ENCODE assay signal across 17 cellular contexts in genomic region chr2:174074831-174075230, GRCh38.
DNase-seq lines count a peak whose midpoint lies in the region; ATAC-seq, FAIRE-seq and TF ChIP-seq lines count a peak whose summit lies in the region.
"Had no signal": no experiment of that assay in that cellular context is flagged by ENCODE, and none has a peak within 500 bp of the region (broad histone marks: within the 10 kb centered on the region; RNA-seq: fewer than 3 reads in every experiment).

No MANE protein-coding gene starts in this region.

- no peak for DNase-seq in A673 (ENCODE audit: low spot score)
- DNase-seq in Calu3: no peak
- peak; percentile 9 for DNase-seq in OCI-M1 (lab: John Stamatoyannopoulos, UW)
- peak; percentile 51 to 84 (median 60) for DNase-seq in K562 (ENCODE audit: extremely low read depth in 1 of 4, low spot score in 3 of 4)
- DNase-seq in H54 (ENCODE audit: insufficient read length, low spot score): no peak
- DNase-seq in stimulated activated naive CD8-positive, alpha-beta T cell treated with anti-CD3 and anti-CD28 coated beads, Interleukin-15, Interleukin-2, amounts not matched to agents 100 U/mL and 50 U/mL, for 24 hours: no peak
- DNase-seq: COR-L47, DMS53, H7, KG1, NCI-H2029, NCI-H510A, SHP77 treated with DMSO at 0.1 percent for 48 hours, T-helper 1 cell had no signal

- WGBS in K562 (ENCODE audit: insufficient coverage, low coverage, missing lambda C conversion rate): 42% methylated on average over 4 of the region's 4 CpGs

- H3K27me3 ChIP-seq in A673 (replicated peaks; ENCODE audit: insufficient read depth, low read depth, low read length, poor library complexity) (no peaks in the 10 kb centered on the region), K562 (ENCODE audit: control insufficient read depth in 2 of 2, insufficient read depth in 2 of 2, low read length in 2 of 2) (no peaks in the 10 kb centered on the region)

- peak; percentile 91 for FAIRE-seq in K562 (lab: Jason Lieb, UNC)
- FAIRE-seq in H54 (lab: Jason Lieb, UNC): no peak
- FAIRE-seq: HTR-8/SVneo had no signal

- H3K79me2 ChIP-seq in K562 (ENCODE audit: control insufficient read depth, insufficient read depth, low read length): no peaks in the 10 kb centered on the region

- no peak overlapping the region for H3K27ac ChIP-seq in A673 (ENCODE audit: low read depth, low read length, poor library complexity, severe bottlenecking)
- H3K27ac ChIP-seq in K562 (ENCODE audit: extremely low read depth, low read depth, low read length): no peak overlapping the region

- no peaks in the 10 kb centered on the region for H3K36me3 ChIP-seq in A673 (ENCODE audit: insufficient read depth, low read length, poor library complexity, severe bottlenecking)
- H3K36me3 ChIP-seq in K562 (ENCODE audit: control insufficient read depth, insufficient read depth, low read length): peaks cover 30% of the 10 kb centered on the region; the same call in 2 of the 3 replicates

- peaks cover 5% of the 10 kb centered on the region for H3K36me3 Mint-ChIP-seq in Calu3 (ENCODE audit: insufficient read depth, unreplicated experiment)

- H2AFZ ChIP-seq in K562 (ENCODE audit: low read depth, low read length): no peak overlapping the region

- in situ Hi-C loops in K562 (cut with MboI): no loop called here

- no peaks in the 10 kb centered on the region for H3K27me3 Mint-ChIP-seq in Calu3 (ENCODE audit: unreplicated experiment)

- H3K4me3 Mint-ChIP-seq in Calu3 (ENCODE audit: low read depth, unreplicated experiment): no peak overlapping the region

- no peaks in the 10 kb centered on the region for H3K9me3 Mint-ChIP-seq in Calu3 (ENCODE audit: low read depth, unreplicated experiment)

- H3K4me1 Mint-ChIP-seq in Calu3 (ENCODE audit: low read depth, unreplicated experiment): no peaks in the 10 kb centered on the region

- no peaks in the 10 kb centered on the region for H4K20me1 ChIP-seq in K562 (replicated peaks; ENCODE audit: control insufficient read depth, insufficient read depth, low read length)

- TF ChIP-seq CTCF in A673 (conservative IDR thresholded peaks at IDR 0.05; ENCODE audit: low read depth, low read length): no peak
- no peak for TF ChIP-seq CTCF in Calu3 (IDR thresholded peaks at IDR 0.05; ENCODE audit: unreplicated experiment)
- peak in 1 of 3 experiments; percentile 25; a peak in 2 of 6 replicates for TF ChIP-seq CTCF in K562 (IDR thresholded peaks at IDR 0.05 in 2 of 3, conservative IDR thresholded peaks at IDR 0.05 in 1 of 3; ENCODE audit: insufficient read depth in 2 of 3, low read depth in 1 of 3, low read length in 3 of 3)

- CTCF ChIA-PET in A673 (lab: Charles Lee): no interaction called here
- CTCF ChIA-PET in Calu3 (lab: Charles Lee): interaction anchor here (0.6 kb wide), 1 partner anchor 13 kb away, joined by 3 read pairs; no protein-coding TSS in a partner anchor
- CTCF ChIA-PET in K562 (lab: Yijun Ruan, JAX; ENCODE audit: low intra/inter-chr PET ratio): no interaction called here

- POLR2A ChIA-PET in A673 (lab: Charles Lee; ENCODE audit: low non-redundant PET) (no interaction called here), K562 (lab: Yijun Ruan, JAX) (interaction anchor here (0.6 to 1.3 kb wide), 4 partner anchors 9 to 222 kb away, joined by 4 read pairs; no protein-coding TSS in a partner anchor)

- TF ChIP-seq POLR2A in K562 (conservative IDR thresholded peaks at IDR 0.05): no peak
- TF ChIP-seq POLR2A in H54 (IDR thresholded peaks at IDR 0.05; ENCODE audit: low read depth, low read length): no peak

- H3K4me3 ChIP-seq in A673 (ENCODE audit: low read depth, low read length, poor library complexity, severe bottlenecking) (no peak overlapping the region), K562 (no peak overlapping the region)

- H3K9ac ChIP-seq in K562 (ENCODE audit: insufficient read depth in 1 of 2, low read depth in 2 of 2, low read length in 2 of 2): no peak overlapping the region

- BruUV-seq in A673 (replicated peaks; lab: Mats Ljungman, UMichigan): TSS peak; percentile 97
- BruUV-seq in Calu3 (replicated peaks; lab: Mats Ljungman, UMichigan): TSS peak; percentile 87
- TSS peak; percentile 89 for BruUV-seq in K562 (replicated peaks; lab: Mats Ljungman, UMichigan)

- intact Hi-C loops in A673 (cut with micrococcal nuclease; ENCODE audit: unreplicated experiment) (no loop called here), Calu3 (cut with micrococcal nuclease; ENCODE audit: unreplicated experiment) (no loop called here), K562 (cut with micrococcal nuclease) (no loop called here)

- peak; percentile 94 for TF ChIP-seq EP300 in K562 (IDR thresholded peaks at IDR 0.05; ENCODE audit: low read length)

- no peaks in the 10 kb centered on the region for H3K4me1 ChIP-seq in A673 (ENCODE audit: insufficient read depth, low read length, poor library complexity, severe bottlenecking)
- no peaks in the 10 kb centered on the region; a peak in 2 of 5 replicates for H3K4me1 ChIP-seq in K562 (replicated peaks in 1 of 2; ENCODE audit: control insufficient read depth in 2 of 2, insufficient read depth in 2 of 2, low read length in 2 of 2)

- no peaks in the 10 kb centered on the region for H3K9me3 ChIP-seq in A673 (ENCODE audit: low read depth, low read length, poor library complexity, severe bottlenecking)
- no peaks in the 10 kb centered on the region for H3K9me3 ChIP-seq in K562 (replicated peaks; ENCODE audit: control insufficient read depth, insufficient read depth, low read depth, low read length)

- H3K9me1 ChIP-seq in K562 (ENCODE audit: control insufficient read depth, insufficient read depth, low read length): no peaks in the 10 kb centered on the region

- TF ChIP-seq RAD21 in K562 (CRISPR knock-in tag; conservative IDR thresholded peaks at IDR 0.05 in 1 of 2, IDR thresholded peaks at IDR 0.05 in 1 of 2): peak in 1 of 2 experiments; percentile 37; a peak in 2 of 4 replicates

- H3K4me2 ChIP-seq in K562 (ENCODE audit: insufficient read depth, low read length): no peak overlapping the region

- ATAC-seq in K562 (peak; percentile 91), GM19397 (IDR thresholded peaks at IDR 0.05; ENCODE audit: unreplicated experiment) (no peak)
- ATAC-seq in stimulated activated naive CD8-positive, alpha-beta T cell treated with anti-CD3 and anti-CD28 coated beads, Interleukin-15, Interleukin-2, amounts not matched to agents 100 U/mL and 50 U/mL, for 24 hours: no peak
- ATAC-seq: SK-N-SH treated with all-trans-retinoic acid at 6 μM for 48 hours had no signal

- H3K27ac Mint-ChIP-seq in Calu3 (ENCODE audit: unreplicated experiment): no peak overlapping the region

TF ChIP-seq in K562, 482 proteins besides CTCF, POLR2A, EP300 and RAD21 (continues in another document):
- no peak for TF ChIP-seq TFAP4 (CRISPR knock-in tag; IDR thresholded peaks at IDR 0.05; ENCODE audit: borderline replicate concordance)
- no peak for TF ChIP-seq RFX1 (IDR thresholded peaks at IDR 0.05)
- peak; percentile 56 for TF ChIP-seq CXXC5 (CRISPR knock-in tag; IDR thresholded peaks at IDR 0.05)
- no peak for TF ChIP-seq MIER1 (IDR thresholded peaks at IDR 0.05; ENCODE audit: low read depth)

Comparison
In these comparisons a context has a peak if more than half of its experiments do, and no peak if none do; other contexts are left out.
1. DNase-seq: peak in OCI-M1 (single experiment) and K562 (4 of 4); none in A673 (single experiment), Calu3 (single experiment), H54 (single experiment) and stimulated activated naive CD8-positive, alpha-beta T cell treated with anti-CD3 and anti-CD28 coated beads, Interleukin-15, Interleukin-2, amounts not matched to agents 100 U/mL and 50 U/mL, for 24 hours (single experiment).